18 cellular contexts compared by ENCODE assay signal in genomic region chr9:74494490-74494889, GRCh38. TPM values are rescaled to one million over a fixed set of nuclear protein-coding genes. Genes with fewer than 3 reads are reported as not detected.
DNase-seq lines count a peak whose midpoint lies in the region; ATAC-seq, FAIRE-seq and TF ChIP-seq lines count a peak whose summit lies in the region.
"Had no signal": no experiment of that assay in that cellular context is flagged by ENCODE, and none has a peak within 500 bp of the region (broad histone marks: within the 10 kb centered on the region; RNA-seq: fewer than 3 reads in every experiment).

No MANE protein-coding gene starts in this region.

- peak; percentile 42 for DNase-seq in GM23338 (ENCODE audit: low spot score)
- DNase-seq in H1 (ENCODE audit: low read depth in 1 of 2, low spot score in 2 of 2): no peak
- peak; percentile 13 for DNase-seq in mesendoderm
- DNase-seq in D721Med (ENCODE audit: insufficient read length, low spot score): no peak
- no peak for DNase-seq in activated gamma-delta T cell treated with Interleukin-2 at 50 U/mL for 16 hours
- DNase-seq: 8988T; Calu3; CD8-positive, alpha-beta T cell; DMS 273 treated with DMSO at 0.1 percent for 48 hours; GM23248 had no signal

- H4K8ac ChIP-seq in H1 (ENCODE audit: extremely low read depth, insufficient read depth, low read length) (no peak overlapping the region), mesendoderm (ENCODE audit: low read depth, low read length) (no peak overlapping the region)

- no peak for TF ChIP-seq CTCF in GM23338 (conservative IDR thresholded peaks at IDR 0.05; ENCODE audit: low read depth in 2 of 2)
- TF ChIP-seq CTCF in H1 (IDR thresholded peaks at IDR 0.05; ENCODE audit: control extremely low read depth in 1 of 3, insufficient read depth in 1 of 3, low read depth in 1 of 3, low read length in 3 of 3): no peak
- TF ChIP-seq CTCF in D721Med (IDR thresholded peaks at IDR 0.05; ENCODE audit: insufficient read depth, missing control alignments): no peak

- no peaks in the 10 kb centered on the region; the same call in 1 of the 3 replicates for H3K36me3 Mint-ChIP-seq in GM23338 (ENCODE audit: low read depth)

- peak overlapping the region; percentile 23; the same call in 1 of the 2 replicates for H3K27ac ChIP-seq in GM23338 (ENCODE audit: low read depth)
- peak overlapping the region; percentile 4 for H3K27ac ChIP-seq in HUES48 (ENCODE audit: low read depth, low read length)
- no peak overlapping the region for H3K27ac ChIP-seq in H1 (ENCODE audit: low read depth, low read length)
- H3K27ac ChIP-seq in mesendoderm (ENCODE audit: low read depth, low read length): no peak overlapping the region
- H3K27ac ChIP-seq: BLaER1, GM23248 had no signal

- H2BK120ac ChIP-seq in H1 (replicated peaks; ENCODE audit: low read depth, low read length): no peak overlapping the region
- H2BK120ac ChIP-seq in mesendoderm (ENCODE audit: low read depth, low read length): no peak overlapping the region

- H3K79me2 ChIP-seq in GM23338 (replicated peaks; ENCODE audit: insufficient read depth) (no peaks in the 10 kb centered on the region), H1 (ENCODE audit: control insufficient read depth in 1 of 2, insufficient read depth in 2 of 2, low read length in 2 of 2) (no peaks in the 10 kb centered on the region; a peak in 1 of 4 replicates), mesendoderm (ENCODE audit: control insufficient read depth, insufficient read depth, low read length) (no peaks in the 10 kb centered on the region)

- H3K23ac ChIP-seq in H1 (ENCODE audit: insufficient read length): no peak overlapping the region
- H3K23ac ChIP-seq in mesendoderm (ENCODE audit: low read length): no peak overlapping the region

- peaks cover 25% of the 10 kb centered on the region for H3K23me2 ChIP-seq in H1 (ENCODE audit: low read depth, low read length)

- no peak overlapping the region for H3K4ac ChIP-seq in H1 (replicated peaks; ENCODE audit: insufficient read length, low read depth, low read length)
- H3K4ac ChIP-seq in mesendoderm (ENCODE audit: low read depth, low read length): no peak overlapping the region

- H4K91ac ChIP-seq in H1 (replicated peaks; ENCODE audit: insufficient read length, low read length): no peak overlapping the region

- H4K20me1 ChIP-seq in GM23338 (replicated peaks; ENCODE audit: insufficient read depth) (no peaks in the 10 kb centered on the region), H1 (replicated peaks in 1 of 2; ENCODE audit: control insufficient read depth in 1 of 2, insufficient read depth in 2 of 2, low read length in 2 of 2) (no peaks in the 10 kb centered on the region)

- no peak for TF ChIP-seq EP300 in H1 (IDR thresholded peaks at IDR 0.05; ENCODE audit: borderline replicate concordance in 1 of 2, low read depth in 2 of 2, low read length in 2 of 2)

- H2AK5ac ChIP-seq in H1 (ENCODE audit: low read depth, low read length): no peak overlapping the region
- H2AK5ac ChIP-seq in mesendoderm (ENCODE audit: low read length): no peak overlapping the region

- no peaks in the 10 kb centered on the region for H3K9me3 Mint-ChIP-seq in GM23338
- H3K9me3 Mint-ChIP-seq: CD8-positive, alpha-beta T cell had no signal

- no peaks in the 10 kb centered on the region; the same call in 1 of the 2 replicates for H3F3A ChIP-seq in GM23338 (replicated peaks; ENCODE audit: low read depth)

- H2BK20ac ChIP-seq in H1 (ENCODE audit: low read length): no peak overlapping the region

- CTCF ChIA-PET in H1 (lab: Charles Lee; ENCODE audit: partially characterized antibody): interaction anchor here (0.6 to 1.3 kb wide), 2 partner anchors 11 to 95 kb away, joined by 3 read pairs; no protein-coding TSS in a partner anchor

- H3K27ac Mint-ChIP-seq in GM23338: no peak overlapping the region
- H3K27ac Mint-ChIP-seq: CD14-positive monocyte; CD8-positive, alpha-beta T cell had no signal

- H2BK5ac ChIP-seq in H1 (ENCODE audit: low read depth, low read length) (no peak overlapping the region), mesendoderm (ENCODE audit: low read length) (no peak overlapping the region)

- H3K79me1 ChIP-seq in H1 (ENCODE audit: low read depth, low read length) (no peaks in the 10 kb centered on the region), mesendoderm (ENCODE audit: low read length) (no peaks in the 10 kb centered on the region)

- H3K27me3 ChIP-seq in GM23338 (ENCODE audit: insufficient read depth) (peaks cover 23% of the 10 kb centered on the region), HUES48 (ENCODE audit: control insufficient read depth, insufficient read depth, low read length) (peaks cover 27% of the 10 kb centered on the region), H1 (replicated peaks in 1 of 4; ENCODE audit: control insufficient read depth in 3 of 4, extremely low read depth in 1 of 4, insufficient read depth in 3 of 4, low read length in 3 of 4) (peaks cover 0 to 14% (median 11%) of the 10 kb centered on the region in 4 experiments; a peak in 5 of 7 replicates), mesendoderm (ENCODE audit: insufficient read depth, low read length, poor library complexity) (peaks cover 7% of the 10 kb centered on the region)
- H3K27me3 ChIP-seq: BLaER1 had no signal

- no peaks in the 10 kb centered on the region for H3K36me3 ChIP-seq in GM23338 (ENCODE audit: insufficient read depth)
- no peaks in the 10 kb centered on the region for H3K36me3 ChIP-seq in HUES48 (ENCODE audit: control insufficient read depth, insufficient read depth, low read length)
- H3K36me3 ChIP-seq in H1 (ENCODE audit: control insufficient read depth in 2 of 4, insufficient read depth in 4 of 4, low read length in 3 of 4): no peaks in the 10 kb centered on the region
- no peaks in the 10 kb centered on the region for H3K36me3 ChIP-seq in mesendoderm (ENCODE audit: control insufficient read depth, insufficient read depth, low read length)
- H3K36me3 ChIP-seq: BLaER1, HAP-1 had no signal

- POLR2A ChIA-PET in H1 (lab: Charles Lee; ENCODE audit: partially characterized antibody): interaction anchor here (0.6 kb wide), 1 partner anchor 133 kb away, joined by 4 read pairs; no protein-coding TSS in a partner anchor

- peak overlapping the region; percentile 17; the same call in 1 of the 2 replicates for H3K4me2 ChIP-seq in GM23338
- H3K4me2 ChIP-seq in H1 (ENCODE audit: insufficient read depth in 1 of 2, low read depth in 2 of 2, low read length in 2 of 2): peak overlapping the region in 1 of 2 experiments; percentile 48; a peak in 2 of 4 replicates
- no peak overlapping the region for H3K4me2 ChIP-seq in mesendoderm (ENCODE audit: low read length)
- H3K4me2 ChIP-seq: BLaER1 had no signal

- H3K14ac ChIP-seq in H1 (ENCODE audit: insufficient read length): no peak overlapping the region

- no peaks in the 10 kb centered on the region for H3K9me3 ChIP-seq in HUES48 (ENCODE audit: control insufficient read depth, insufficient read depth, low read length)
- H3K9me3 ChIP-seq in H1 (ENCODE audit: insufficient read depth in 2 of 2, low read depth in 1 of 2, low read length in 1 of 2): no peaks in the 10 kb centered on the region
- H3K9me3 ChIP-seq: BLaER1, HAP-1 had no signal

- no peak for TF ChIP-seq RAD21 in H1 (IDR thresholded peaks at IDR 0.05 in 1 of 2, conservative IDR thresholded peaks at IDR 0.05 in 1 of 2; ENCODE audit: low read depth in 2 of 2, low read length in 2 of 2)

- H3K27me3 Mint-ChIP-seq in GM23338 (ENCODE audit: insufficient read depth, low read depth, poor library complexity): peaks cover 25% of the 10 kb centered on the region

- no peak overlapping the region for H2BK12ac ChIP-seq in H1 (ENCODE audit: low read depth, low read length)

- no peak overlapping the region for H3K56ac ChIP-seq in H1 (replicated peaks; ENCODE audit: insufficient read length, low read depth, low read length)
- H3K56ac ChIP-seq in mesendoderm (ENCODE audit: low read length): no peak overlapping the region

- no peak for TF ChIP-seq POLR2A in H1 (IDR thresholded peaks at IDR 0.05; ENCODE audit: control extremely low read depth in 1 of 2, low read depth in 2 of 2, low read length in 2 of 2)

- peak overlapping the region; percentile 3; the same call in 1 of the 3 replicates for H3K4me3 Mint-ChIP-seq in GM23338
- H3K4me3 Mint-ChIP-seq: CD8-positive, alpha-beta T cell had no signal

- H2BK15ac ChIP-seq in H1 (ENCODE audit: low read length) (no peak overlapping the region), mesendoderm (replicated peaks; ENCODE audit: low read depth) (no peak overlapping the region)

- 0 out of 2 replicates have a peak overlapping the region, but pooled peaks have one; percentile 0 for H3K4me3 ChIP-seq in GM23338
- H3K4me3 ChIP-seq in HUES48 (ENCODE audit: low read depth, low read length): no peak overlapping the region; the same call in 1 of the 2 replicates
- peak overlapping the region in 1 of 4 experiments; percentile 25; a peak in 2 of 8 replicates for H3K4me3 ChIP-seq in H1 (ENCODE audit: extremely low read depth in 1 of 4, insufficient read depth in 2 of 4, low read depth in 3 of 4, low read length in 4 of 4)
- no peak overlapping the region for H3K4me3 ChIP-seq in mesendoderm (ENCODE audit: low read length)
- H3K4me3 ChIP-seq: BLaER1, GM23248, HAP-1 had no signal

- H3K4me1 Mint-ChIP-seq in GM23338: peaks cover 37% of the 10 kb centered on the region

- no peak for ATAC-seq in GM23338
- ATAC-seq in GM18870 (IDR thresholded peaks at IDR 0.05; ENCODE audit: unreplicated experiment): no peak
- ATAC-seq: CD8-positive, alpha-beta T cell had no signal

- 69% methylated on average over 1 of the region's 1 CpG; no CpG with 5 or more reads in 1 of the 2 experiments for WGBS in H1 (ENCODE audit: extremely low coverage in 1 of 2, insufficient coverage in 1 of 2, insufficient read length in 1 of 2, insufficient replicate concordance in 2 of 2, low coverage in 1 of 2, low lambda C conversion rate in 2 of 2, missing lambda C conversion rate in 1 of 2), 2 experiments
- no CpG with 5 or more reads among the region's 1 CpG for WGBS in mesendoderm (ENCODE audit: extremely low coverage, insufficient coverage, low lambda C conversion rate)

- peak; percentile 32 for FAIRE-seq in H1 (lab: Jason Lieb, UNC)
- FAIRE-seq in D721Med (lab: Jason Lieb, UNC): no peak
- FAIRE-seq: G401.6, GM12891 had no signal

- H2AFZ ChIP-seq in GM23338 (no peak overlapping the region), H1 (ENCODE audit: low read length) (no peak overlapping the region)
- H2AFZ ChIP-seq: GM23248 had no signal

- H4K5ac ChIP-seq in H1 (ENCODE audit: insufficient read length, low read depth, low read length) (no peak overlapping the region), mesendoderm (ENCODE audit: low read length) (no peak overlapping the region)

- no peak overlapping the region for H3K18ac ChIP-seq in H1 (ENCODE audit: extremely low read depth, low read length)
- H3K18ac ChIP-seq in mesendoderm (ENCODE audit: low read length): no peak overlapping the region

- H3K9me2 ChIP-seq in GM23338 (ENCODE audit: insufficient read depth): no peaks in the 10 kb centered on the region

- H3K9ac ChIP-seq in HUES48 (ENCODE audit: low read depth, low read length) (no peak overlapping the region), H1 (replicated peaks in 1 of 4; ENCODE audit: extremely low read depth in 1 of 4, low read depth in 3 of 4, low read length in 3 of 4) (no peak overlapping the region), mesendoderm (ENCODE audit: low read length) (no peak overlapping the region)
- H3K9ac ChIP-seq: BLaER1, GM23248 had no signal

- H3K4me1 ChIP-seq in GM23338 (ENCODE audit: insufficient read depth): peaks cover 42% of the 10 kb centered on the region
- H3K4me1 ChIP-seq in HUES48 (ENCODE audit: control insufficient read depth, insufficient read depth, low read length): peaks cover 42% of the 10 kb centered on the region
- peaks cover 0 to 16% (median 5%) of the 10 kb centered on the region in 4 experiments; a peak in 5 of 7 replicates for H3K4me1 ChIP-seq in H1 (replicated peaks in 1 of 4; ENCODE audit: control insufficient read depth in 3 of 4, insufficient read depth in 4 of 4, low read length in 3 of 4)
- H3K4me1 ChIP-seq in mesendoderm (ENCODE audit: control insufficient read depth, low read depth, low read length): peaks cover 4% of the 10 kb centered on the region
- H3K4me1 ChIP-seq: HAP-1 had no signal

RNA-seq across cellular contexts. Expression of gene RORB, which starts 2.6 kb away (rescaled TPM):
- total RNA-seq in GM23338 (2014; rRNA removed; shearing (Covaris generic)): 2.0 and 4.5 TPM in 2 replicates
- 0.92 and 1.2 TPM in 2 replicates for polyA plus RNA-seq in GM23338 (2016; fragmentation: Nextera tagmentation; extraction: Ambion mirVana)
- 6.5 and 7.1 TPM in 2 replicates for total RNA-seq in H1 (2021; fragmentation: NEBNext Ultra II Directional; extraction: Animal tissue kit (Norgen Biotek cat#: 25700))
- 1.2 and 2.3 TPM in 2 replicates for polyA plus RNA-seq in H1 (2011; rRNA removed)
- polyA plus RNA-seq in H1 (2011; cell fraction: cytosol; rRNA removed): 1.8 TPM
- polyA plus RNA-seq in H1 (2011; cell fraction: nucleus; rRNA removed): 2.7 TPM
- 1.8 to 4.0 TPM (median 2.8 TPM) in 4 replicates for polyA plus RNA-seq in H1 (2012, experiment 1 of 2)
- 0.21 TPM for polyA plus RNA-seq in H1 (2012, experiment 2 of 2)
- 2.3 TPM for polyA plus RNA-seq in H1 (2013, experiment 1 of 2)
- 1.8 TPM for polyA plus RNA-seq in H1 (2013, experiment 2 of 2)
- 12.8 and 20.5 TPM in 2 replicates for polyA minus RNA-seq in H1 (2011; rRNA and poly(A)+ RNA removed)
- polyA minus RNA-seq in H1 (2011; cell fraction: cytosol; rRNA and poly(A)+ RNA removed): 3.2 TPM
- 13.7 TPM for polyA minus RNA-seq in H1 (2011; cell fraction: nucleus; rRNA and poly(A)+ RNA removed)
- polyA plus RNA-seq in mesendoderm (2013, experiment 1 of 2): 1.1 TPM
- 1.1 TPM for polyA plus RNA-seq in mesendoderm (2013, experiment 2 of 2)
- total RNA-seq: Calu3; CD8-positive, alpha-beta T cell; GM23248 had no signal
- polyA plus RNA-seq: AG04450, CD14-positive monocyte, GM23248 had no signal

Comparison
In these comparisons a context has a peak if more than half of its experiments do, and no peak if none do; other contexts are left out.
1. DNase-seq: peak in GM23338 (single experiment) and mesendoderm (single experiment); none in H1 (0 of 2), D721Med (single experiment) and activated gamma-delta T cell treated with Interleukin-2 at 50 U/mL for 16 hours (single experiment).
2. H3K27ac ChIP-seq: peak in GM23338 (single experiment) and HUES48 (single experiment); none in H1 (single experiment) and mesendoderm (single experiment).